Comparison of ENCODE assay signal across 1 cellular context in genomic region chr10:117374506-117375359, GRCh38.
TF ChIP-seq lines count a peak whose summit lies in the region.

No MANE protein-coding gene starts in this region.

TF ChIP-seq in WTC11, 78 proteins besides CTCF, POLR2A, EP300 and RAD21 (continued from another document):
- TF ChIP-seq ZNF281 (CRISPR knock-in tag; IDR thresholded peaks at IDR 0.05) = peak; percentile 6; the same call in 1 of the 2 replicates
